10 cellular contexts compared by ENCODE assay signal in the genomic region with DNA sequence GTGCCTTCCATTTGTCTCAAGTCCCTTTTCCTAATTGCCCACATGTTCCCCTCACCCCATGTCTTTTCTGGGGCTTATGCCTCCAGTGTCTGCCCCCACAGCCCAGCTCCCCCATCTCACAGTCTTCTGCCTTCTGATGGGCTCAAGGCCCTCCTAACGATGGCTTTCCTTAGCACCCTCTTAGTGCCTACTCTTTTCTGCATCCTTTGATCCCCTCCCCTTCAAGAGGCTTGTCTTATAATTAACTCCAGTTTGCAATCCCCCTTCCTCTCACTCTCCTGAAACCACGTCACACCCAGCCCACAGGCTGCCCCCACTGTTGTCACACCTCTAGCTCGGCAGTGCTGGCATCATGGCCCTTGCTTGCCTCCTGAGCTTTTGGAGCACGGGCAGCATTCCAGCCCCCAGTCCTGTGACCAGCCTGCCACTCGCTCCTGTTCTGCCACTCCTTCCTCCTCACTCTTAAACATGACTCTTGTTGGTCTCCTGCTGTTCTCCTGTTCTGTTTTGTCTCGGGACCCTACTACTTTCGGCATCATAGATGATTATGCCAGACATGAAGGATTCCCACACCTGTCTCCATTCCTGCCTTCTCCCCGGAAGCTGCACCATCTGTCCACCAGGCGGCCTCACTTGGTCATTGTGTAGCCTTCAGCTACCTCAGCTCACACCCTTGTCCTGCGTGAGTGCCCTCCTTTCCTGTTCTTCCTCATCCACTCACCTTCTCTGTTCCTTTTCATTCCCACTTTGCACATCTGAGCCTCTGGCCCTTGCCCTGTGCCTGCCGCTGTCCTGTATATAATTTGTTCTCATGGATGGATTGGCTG. TPM values are rescaled to one million over a fixed set of nuclear protein-coding genes. Genes with fewer than 3 reads are reported as not detected.
DNase-seq lines count a peak whose midpoint lies in the region; ATAC-seq, FAIRE-seq and TF ChIP-seq lines count a peak whose summit lies in the region.
"Had no signal": no experiment of that assay in that cellular context is flagged by ENCODE, and none has a peak within 500 bp of the region (broad histone marks: within the 10 kb centered on the region; RNA-seq: fewer than 3 reads in every experiment).

No MANE protein-coding gene starts in this region.

- H3K36me3 ChIP-seq in DOHH2 (ENCODE audit: control insufficient read depth, low read length), result peaks cover 80% of the 10 kb centered on the region
- H3K36me3 ChIP-seq in H1 (ENCODE audit: control insufficient read depth in 2 of 4, insufficient read depth in 4 of 4, low read length in 3 of 4), result peaks cover 6 to 29% (median 19%) of the 10 kb centered on the region in 4 experiments

- no peak overlapping the region for H2BK120ac ChIP-seq in H1 (replicated peaks; ENCODE audit: low read depth, low read length)

- ATAC-seq in natural killer cell (no peak), HG03175 (IDR thresholded peaks at IDR 0.05; ENCODE audit: unreplicated experiment) (no peak), HG02938 (IDR thresholded peaks at IDR 0.05; ENCODE audit: unreplicated experiment) (no peak)

- H3K4ac ChIP-seq in H1 (replicated peaks; ENCODE audit: insufficient read length, low read depth, low read length), result no peak overlapping the region

- no peak overlapping the region for H3K14ac ChIP-seq in H1 (ENCODE audit: insufficient read length)

- H4K5ac ChIP-seq in H1 (ENCODE audit: insufficient read length, low read depth, low read length), result no peak overlapping the region

- H3K4me3 Mint-ChIP-seq in natural killer cell, result no peak overlapping the region

- POLR2A ChIA-PET in H1 (lab: Charles Lee; ENCODE audit: partially characterized antibody), result interaction anchor here (1.2 to 1.7 kb wide), 4 partner anchors 18 to 59 kb away, joined by 3 to 6 read pairs (median 4); no protein-coding TSS in a partner anchor

- no peaks in the 10 kb centered on the region for H3K36me3 Mint-ChIP-seq in natural killer cell

- H3K56ac ChIP-seq in H1 (replicated peaks; ENCODE audit: insufficient read length, low read depth, low read length), result no peak overlapping the region

- H3K4me1 Mint-ChIP-seq in natural killer cell, result peaks cover 59 to 63% of the 10 kb centered on the region in 2 donors

- no peak overlapping the region for H2BK15ac ChIP-seq in H1 (ENCODE audit: low read length)

- peak overlapping the region; percentile 16 to 75 for H3K27ac Mint-ChIP-seq in natural killer cell

- peak in 1 of 2 experiments; percentile 56 for DNase-seq in H1 (ENCODE audit: low read depth in 1 of 2, low spot score in 2 of 2)
- no peak for DNase-seq in natural killer cell
- no peak for DNase-seq in lower leg skin (ENCODE audit: low spot score in 2 of 2)
- DNase-seq: activated naive CD4-positive, alpha-beta T cell; retina had no signal

- no peak overlapping the region; the same call in 1 of the 2 replicates for H2BK5ac ChIP-seq in H1 (ENCODE audit: low read depth, low read length)

- H3F3A ChIP-seq in DOHH2 (ENCODE audit: control insufficient read depth, insufficient read depth), result 0 out of 2 replicates have a peak, but pooled peaks cover 2% of the 10 kb centered on the region

- H2BK20ac ChIP-seq in H1 (ENCODE audit: low read length), result no peak overlapping the region

- no peak for FAIRE-seq in H1 (lab: Jason Lieb, UNC)
- FAIRE-seq: GM12892 had no signal

- no peaks in the 10 kb centered on the region for H3K23me2 ChIP-seq in H1 (ENCODE audit: low read depth, low read length)

- H3K27me3 ChIP-seq in DOHH2 (ENCODE audit: control insufficient read depth, low read length), result no peaks in the 10 kb centered on the region
- no peaks in the 10 kb centered on the region for H3K27me3 ChIP-seq in H1 (replicated peaks in 1 of 4; ENCODE audit: control insufficient read depth in 3 of 4, extremely low read depth in 1 of 4, insufficient read depth in 3 of 4, low read length in 3 of 4)

- H3K18ac ChIP-seq in H1 (ENCODE audit: extremely low read depth, low read length), result no peak overlapping the region

- H3K9me3 ChIP-seq in DOHH2 (ENCODE audit: control insufficient read depth, insufficient read depth, low read length) (no peaks in the 10 kb centered on the region), H1 (ENCODE audit: insufficient read depth in 2 of 2, low read depth in 1 of 2, low read length in 1 of 2) (no peaks in the 10 kb centered on the region)

- no peak for TF ChIP-seq POLR2A in H1 (IDR thresholded peaks at IDR 0.05; ENCODE audit: control extremely low read depth in 1 of 2, low read depth in 2 of 2, low read length in 2 of 2)
- no peak for TF ChIP-seq POLR2A in lower leg skin (IDR thresholded peaks at IDR 0.05)

- H3K79me1 ChIP-seq in H1 (ENCODE audit: low read depth, low read length), result peaks cover 23% of the 10 kb centered on the region

- H2BK12ac ChIP-seq in H1 (ENCODE audit: low read depth, low read length), result no peak overlapping the region

- no peak overlapping the region for H3K4me2 ChIP-seq in DOHH2 (ENCODE audit: low read length)
- H3K4me2 ChIP-seq in H1 (ENCODE audit: insufficient read depth in 1 of 2, low read depth in 2 of 2, low read length in 2 of 2), result no peak overlapping the region

- H3K9me2 ChIP-seq in DOHH2 (replicated peaks; ENCODE audit: control insufficient read depth, low read length), result no peaks in the 10 kb centered on the region

- H4K8ac ChIP-seq in H1 (ENCODE audit: extremely low read depth, insufficient read depth, low read length), result no peak overlapping the region

- H4K20me1 ChIP-seq in DOHH2 (ENCODE audit: control insufficient read depth, insufficient read depth, low read depth, low read length) (peaks cover 33% of the 10 kb centered on the region; the same call in 1 of the 2 replicates), H1 (replicated peaks in 1 of 2; ENCODE audit: control insufficient read depth in 1 of 2, insufficient read depth in 2 of 2, low read length in 2 of 2) (peaks cover 39 to 46% of the 10 kb centered on the region in 2 experiments)

- H3K27ac ChIP-seq in DOHH2 (ENCODE audit: low read depth, low read length) (no peak overlapping the region), H1 (ENCODE audit: low read depth, low read length) (no peak overlapping the region)

- H3K79me2 ChIP-seq in DOHH2 (ENCODE audit: control insufficient read depth, low read length) (peaks cover 100% of the 10 kb centered on the region), H1 (ENCODE audit: control insufficient read depth in 1 of 2, insufficient read depth in 2 of 2, low read length in 2 of 2) (peaks cover 3 to 94% of the 10 kb centered on the region in 2 experiments; a peak in 3 of 4 replicates)

- H3K4me3 ChIP-seq in DOHH2 (ENCODE audit: low read length) (no peak overlapping the region), H1 (ENCODE audit: extremely low read depth in 1 of 4, insufficient read depth in 2 of 4, low read depth in 3 of 4, low read length in 4 of 4) (no peak overlapping the region), lower leg skin (ENCODE audit: low read depth, poor library complexity, severe bottlenecking) (no peak overlapping the region)

- no peak overlapping the region for H2AK5ac ChIP-seq in H1 (ENCODE audit: low read depth, low read length)

- no peaks in the 10 kb centered on the region for H3K27me3 Mint-ChIP-seq in natural killer cell (ENCODE audit: low read depth in 2 of 2)

- TF ChIP-seq EP300 in H1 (IDR thresholded peaks at IDR 0.05; ENCODE audit: borderline replicate concordance in 1 of 2, low read depth in 2 of 2, low read length in 2 of 2), result no peak

- intact Hi-C loops in natural killer cell (cut with micrococcal nuclease), result no loop called here
- intact Hi-C loops in lower leg skin (cut with DNase I; ENCODE audit: low total_unique reads), result no loop called here

- WGBS in H1 (ENCODE audit: extremely low coverage in 1 of 2, insufficient coverage in 1 of 2, insufficient read length in 1 of 2, insufficient replicate concordance in 2 of 2, low coverage in 1 of 2, low lambda C conversion rate in 2 of 2, missing lambda C conversion rate in 1 of 2), 2 experiments, result 85% methylated on average over 11 of the region's 11 CpGs; no CpG with 5 or more reads in 1 of the 2 experiments
- WGBS in lower leg skin, 2 donors, result 80 to 83% methylated on average over 11 of the region's 11 CpGs

- H3K23ac ChIP-seq in H1 (ENCODE audit: insufficient read length), result no peak overlapping the region

- no peaks in the 10 kb centered on the region for H3K9me3 Mint-ChIP-seq in natural killer cell

- no peak overlapping the region for H2AFZ ChIP-seq in H1 (ENCODE audit: low read length)

- peaks cover 25% of the 10 kb centered on the region for H3K4me1 ChIP-seq in DOHH2 (ENCODE audit: control insufficient read depth, low read length)
- no peaks in the 10 kb centered on the region for H3K4me1 ChIP-seq in H1 (replicated peaks in 1 of 4; ENCODE audit: control insufficient read depth in 3 of 4, insufficient read depth in 4 of 4, low read length in 3 of 4)

- peak; percentile 24 for TF ChIP-seq CTCF in DOHH2 (IDR thresholded peaks at IDR 0.05; ENCODE audit: low read depth, low read length, poor library complexity, severe bottlenecking)
- TF ChIP-seq CTCF in LNCAP (IDR thresholded peaks at IDR 0.05), result peak; percentile 35; the same call in 1 of the 2 replicates
- TF ChIP-seq CTCF in H1 (IDR thresholded peaks at IDR 0.05; ENCODE audit: control extremely low read depth in 1 of 3, insufficient read depth in 1 of 3, low read depth in 1 of 3, low read length in 3 of 3), result peak; percentile 66 to 93 (median 85)
- TF ChIP-seq CTCF in natural killer cell (IDR thresholded peaks at IDR 0.05), result no peak
- TF ChIP-seq CTCF in lower leg skin (IDR thresholded peaks at IDR 0.05), result no peak

- H3K9ac ChIP-seq in H1 (replicated peaks in 1 of 4; ENCODE audit: extremely low read depth in 1 of 4, low read depth in 3 of 4, low read length in 3 of 4), result no peak overlapping the region

- TF ChIP-seq RAD21 in H1 (IDR thresholded peaks at IDR 0.05 in 1 of 2, conservative IDR thresholded peaks at IDR 0.05 in 1 of 2; ENCODE audit: low read depth in 2 of 2, low read length in 2 of 2), result peak; percentile 34 to 52; a peak in 3 of 4 replicates

- CTCF ChIA-PET in H1 (lab: Charles Lee; ENCODE audit: partially characterized antibody), result interaction anchor here (0.6 to 5.1 kb wide), 30 partner anchors 8 to 1889 kb away, joined by 3 to 29 read pairs (median 4); partner anchors contain the start of gene SDF2L1

- H4K91ac ChIP-seq in H1 (replicated peaks; ENCODE audit: insufficient read length, low read length), result no peak overlapping the region

RNA-seq across cellular contexts. Expression of gene UBE2L3, which starts 26.1 kb away (rescaled TPM):
- total RNA-seq in H1 (2021; fragmentation: NEBNext Ultra II Directional; extraction: Animal tissue kit (Norgen Biotek cat#: 25700)), result 90.0 and 92.3 TPM in 2 replicates
- polyA plus RNA-seq in H1 (2011; rRNA removed), result 55.5 and 63.5 TPM in 2 replicates
- 60.3 TPM for polyA plus RNA-seq in H1 (2011; cell fraction: cytosol; rRNA removed)
- 35.0 TPM for polyA plus RNA-seq in H1 (2011; cell fraction: nucleus; rRNA removed)
- polyA plus RNA-seq in H1 (2012, experiment 1 of 2), result 77.4 to 89.4 TPM (median 79.1 TPM) in 4 replicates
- polyA plus RNA-seq in H1 (2012, experiment 2 of 2), result 67.3 TPM
- 120 TPM for polyA plus RNA-seq in H1 (2013, experiment 1 of 2)
- polyA plus RNA-seq in H1 (2013, experiment 2 of 2), result 119 TPM
- 43.6 and 46.5 TPM in 2 replicates for polyA minus RNA-seq in H1 (2011; rRNA and poly(A)+ RNA removed)
- polyA minus RNA-seq in H1 (2011; cell fraction: cytosol; rRNA and poly(A)+ RNA removed), result 32.6 TPM
- polyA minus RNA-seq in H1 (2011; cell fraction: nucleus; rRNA and poly(A)+ RNA removed), result 18.8 TPM
- 10 to 100 TPM; 30.7 to 39.8 (median 39.7) TPM for total RNA-seq in natural killer cell
- 10 to 100 TPM; 28.0 to 42.4 (median 40.5) TPM for total RNA-seq in lower leg skin

RNA-seq across cellular contexts. Expression of gene YDJC, which starts 36.2 kb away (rescaled TPM):
- 36.5 and 36.7 TPM in 2 replicates for total RNA-seq in H1 (2021; fragmentation: NEBNext Ultra II Directional; extraction: Animal tissue kit (Norgen Biotek cat#: 25700))
- polyA plus RNA-seq in H1 (2011; rRNA removed), result 45.2 and 77.7 TPM in 2 replicates
- polyA plus RNA-seq in H1 (2011; cell fraction: cytosol; rRNA removed), result 52.3 TPM
- 67.6 TPM for polyA plus RNA-seq in H1 (2011; cell fraction: nucleus; rRNA removed)
- 15.0 to 30.0 TPM (median 26.4 TPM) in 4 replicates for polyA plus RNA-seq in H1 (2012, experiment 1 of 2)
- polyA plus RNA-seq in H1 (2012, experiment 2 of 2), result 25.5 TPM
- polyA plus RNA-seq in H1 (2013, experiment 1 of 2), result 27.5 TPM
- polyA plus RNA-seq in H1 (2013, experiment 2 of 2), result 26.7 TPM
- 4.1 and 7.6 TPM in 2 replicates for polyA minus RNA-seq in H1 (2011; rRNA and poly(A)+ RNA removed)
- 21.9 TPM for polyA minus RNA-seq in H1 (2011; cell fraction: cytosol; rRNA and poly(A)+ RNA removed)
- polyA minus RNA-seq in H1 (2011; cell fraction: nucleus; rRNA and poly(A)+ RNA removed), result 36.6 TPM
- total RNA-seq in natural killer cell (10 to 100 TPM; 20.5 to 24.4 (median 21.6) TPM), lower leg skin (10 to 100 TPM; 42.2 to 72.2 (median 56.5) TPM)

RNA-seq across cellular contexts. Expression of gene CCDC116, which starts 38.9 kb away (rescaled TPM):
- total RNA-seq in H1 (2021; fragmentation: NEBNext Ultra II Directional; extraction: Animal tissue kit (Norgen Biotek cat#: 25700)), result not detected in 2 replicates
- 0.08 and 0.14 TPM in 2 replicates for polyA plus RNA-seq in H1 (2011; rRNA removed)
- polyA plus RNA-seq in H1 (2011; cell fraction: cytosol; rRNA removed), result 0.09 TPM
- polyA plus RNA-seq in H1 (2011; cell fraction: nucleus; rRNA removed), result 0.39 TPM
- 0.08 to 0.15 TPM (median 0.14 TPM) in 3 of 4 replicates, not detected in the other for polyA plus RNA-seq in H1 (2012, experiment 1 of 2)
- polyA plus RNA-seq in H1 (2012, experiment 2 of 2), result not detected
- 0.16 TPM for polyA plus RNA-seq in H1 (2013, experiment 1 of 2)
- 0.07 TPM for polyA plus RNA-seq in H1 (2013, experiment 2 of 2)
- polyA minus RNA-seq in H1 (2011; rRNA and poly(A)+ RNA removed), result not detected in 2 replicates
- not detected for polyA minus RNA-seq in H1 (2011; cell fraction: cytosol; rRNA and poly(A)+ RNA removed)
- polyA minus RNA-seq in H1 (2011; cell fraction: nucleus; rRNA and poly(A)+ RNA removed), result not detected
- total RNA-seq in natural killer cell (under 1 TPM in 1 of 3 donors, not detected in 2; 0.43 TPM), lower leg skin (under 1 TPM in 2 of 4 donors, not detected in 2; 0.23 to 0.49 TPM)

RNA-seq across cellular contexts. Expression of gene RIMBP3C, which starts 42.4 kb away (rescaled TPM):
- not detected in 2 replicates for total RNA-seq in H1 (2021; fragmentation: NEBNext Ultra II Directional; extraction: Animal tissue kit (Norgen Biotek cat#: 25700))
- 0.08 and 0.20 TPM in 2 replicates for polyA plus RNA-seq in H1 (2011; rRNA removed)
- polyA plus RNA-seq in H1 (2011; cell fraction: cytosol; rRNA removed), result 0.05 TPM
- 0.16 TPM for polyA plus RNA-seq in H1 (2011; cell fraction: nucleus; rRNA removed)
- polyA plus RNA-seq in H1 (2012, experiment 1 of 2), result 0.05 to 0.15 TPM (median 0.09 TPM) in 3 of 4 replicates, not detected in the other
- polyA plus RNA-seq in H1 (2012, experiment 2 of 2), result 0.16 TPM
- polyA plus RNA-seq in H1 (2013, experiment 1 of 2), result 0.08 TPM
- 0.07 TPM for polyA plus RNA-seq in H1 (2013, experiment 2 of 2)
- 0.02 and 0.22 TPM in 2 replicates for polyA minus RNA-seq in H1 (2011; rRNA and poly(A)+ RNA removed)
- 0.29 TPM for polyA minus RNA-seq in H1 (2011; cell fraction: cytosol; rRNA and poly(A)+ RNA removed)
- 0.60 TPM for polyA minus RNA-seq in H1 (2011; cell fraction: nucleus; rRNA and poly(A)+ RNA removed)
- total RNA-seq in natural killer cell, result 1 to 10 TPM in 1 of 3 donors, under 1 TPM in 2; 0.35 to 1.0 (median 0.38) TPM
- total RNA-seq in lower leg skin, result under 1 TPM in 2 of 4 donors, not detected in 2; 0.20 to 0.30 TPM

RNA-seq across cellular contexts. Expression of gene SDF2L1, which starts 48.5 kb away (rescaled TPM):
- total RNA-seq in H1 (2021; fragmentation: NEBNext Ultra II Directional; extraction: Animal tissue kit (Norgen Biotek cat#: 25700)), result 51.1 and 54.5 TPM in 2 replicates
- polyA plus RNA-seq in H1 (2011; rRNA removed), result 59.6 and 75.4 TPM in 2 replicates
- 53.2 TPM for polyA plus RNA-seq in H1 (2011; cell fraction: cytosol; rRNA removed)
- 35.8 TPM for polyA plus RNA-seq in H1 (2011; cell fraction: nucleus; rRNA removed)
- 62.8 to 79.1 TPM (median 67.2 TPM) in 4 replicates for polyA plus RNA-seq in H1 (2012, experiment 1 of 2)
- 42.2 TPM for polyA plus RNA-seq in H1 (2012, experiment 2 of 2)
- polyA plus RNA-seq in H1 (2013, experiment 1 of 2), result 28.1 TPM
- 37.2 TPM for polyA plus RNA-seq in H1 (2013, experiment 2 of 2)
- polyA minus RNA-seq in H1 (2011; rRNA and poly(A)+ RNA removed), result 11.2 and 14.4 TPM in 2 replicates
- polyA minus RNA-seq in H1 (2011; cell fraction: cytosol; rRNA and poly(A)+ RNA removed), result 20.5 TPM
- polyA minus RNA-seq in H1 (2011; cell fraction: nucleus; rRNA and poly(A)+ RNA removed), result 13.1 TPM
- 10 to 100 TPM; 38.3 to 55.8 (median 40.3) TPM for total RNA-seq in natural killer cell
- 10 to 100 TPM in 3 of 4 donors, 1 to 10 TPM in 1; 8.2 to 21.4 (median 19.6) TPM for total RNA-seq in lower leg skin

Comparison
In these comparisons a context has a peak if more than half of its experiments do, and no peak if none do; other contexts are left out.
1. CTCF ChIP-seq: peak in DOHH2 (single experiment), LNCAP (single experiment) and H1 (3 of 3); none in natural killer cell (single experiment) and lower leg skin (0 of 3).